7 cellular contexts compared by ENCODE assay signal in the genomic region with DNA sequence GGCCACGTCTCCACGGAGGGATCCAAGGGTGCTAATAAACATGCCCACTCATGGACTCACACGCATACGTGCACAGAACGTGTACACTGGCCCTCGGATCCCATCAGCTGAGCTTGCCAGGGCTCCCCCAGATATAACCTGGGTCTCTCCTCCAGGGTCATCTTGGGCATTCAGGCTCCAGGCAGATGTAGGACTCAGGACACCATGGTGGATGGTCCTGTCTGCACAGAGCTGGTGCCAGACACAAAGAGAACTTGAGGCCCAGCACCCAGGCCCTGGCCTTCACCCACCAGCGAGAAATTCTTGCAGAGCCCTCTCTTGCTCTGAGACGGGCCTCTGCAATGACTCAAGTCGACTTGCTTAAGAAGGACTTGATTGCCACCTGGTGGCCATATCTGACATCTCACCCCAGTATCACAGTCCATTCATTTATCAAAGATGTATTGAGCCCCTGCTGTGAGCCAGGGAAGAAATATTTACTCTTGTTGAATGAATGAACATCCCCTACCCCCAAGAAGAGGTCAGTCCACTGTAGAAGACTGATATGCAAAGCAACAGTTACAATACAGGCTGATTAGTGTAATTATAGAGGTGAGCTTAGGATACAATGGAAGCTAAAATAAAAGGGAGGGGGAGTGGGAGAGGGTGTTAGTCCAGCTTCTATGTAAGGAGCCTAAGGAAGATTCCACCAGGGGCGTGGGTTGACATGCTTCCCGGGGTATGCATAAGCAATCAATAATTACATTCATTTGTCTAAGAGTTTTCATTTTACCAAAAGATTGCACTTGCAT. TPM values are rescaled to one million over a fixed set of nuclear protein-coding genes. Genes with fewer than 3 reads are reported as not detected.
A peak's percentile ranks its signal among the peaks of the same experiment; 100 is the strongest.
DNase-seq lines count a peak whose midpoint lies in the region; ATAC-seq and TF ChIP-seq lines count a peak whose summit lies in the region.

No MANE protein-coding gene starts in this region.

- POLR2A ChIA-PET in activated CD4-positive, alpha-beta T cell treated with anti-CD3 and anti-CD28 coated beads, Interleukin-2, amount 10 ng/mL, durations not matched to agents 7 days and 5 days (lab: Charles Lee), result no interaction called here

- no peaks in the 10 kb centered on the region for H3K27me3 ChIP-seq in right lobe of liver

- H3K4me3 ChIP-seq in right lobe of liver, result no peak overlapping the region

- peaks cover 0 to 3% (median 0%) of the 10 kb centered on the region in 4 donors for H3K4me1 ChIP-seq in right lobe of liver

- H3K36me3 Mint-ChIP-seq in activated CD4-positive, alpha-beta T cell treated with anti-CD3 and anti-CD28 coated beads, Interleukin-2, amount 10 ng/mL, durations not matched to agents 7 days and 5 days (ENCODE audit: low read depth), result no peaks in the 10 kb centered on the region

- DNase-seq in NCI-H748 treated with DMSO at 0.1 percent for 48 hours (lab: John Stamatoyannopoulos, UW), result peak; percentile 64
- peak; percentile 91 for DNase-seq in activated CD4-positive, alpha-beta T cell treated with anti-CD3 and anti-CD28 coated beads, Interleukin-2, amount 10 ng/mL, durations not matched to agents 7 days and 5 days
- DNase-seq in dedifferentiated amniotic fluid mesenchymal stem cell (ENCODE audit: extremely low spot score), result peak; percentile 97
- DNase-seq in right lobe of liver, result peak; percentile 75 to 86 (median 77)
- DNase-seq in stimulated activated CD4-positive, alpha-beta T cell treated with anti-CD3 and anti-CD28 coated beads, TNF-alpha, amount 100 ng/mL, for 1 hour (ENCODE audit: low read depth in 3 of 3, low spot score in 1 of 3), result peak; percentile 52 to 60 (median 54)

- intact Hi-C loops in right lobe of liver (cut with DNase I), result no loop called here

- no peaks in the 10 kb centered on the region for H3K9me3 ChIP-seq in right lobe of liver

- H3K27ac ChIP-seq in right lobe of liver, result no peak overlapping the region

- 6% methylated on average over 6 of the region's 11 CpGs for WGBS in right lobe of liver (ENCODE audit: insufficient coverage, low coverage, low lambda C conversion rate, missing lambda C conversion rate)

- CTCF ChIA-PET in activated CD4-positive, alpha-beta T cell treated with anti-CD3 and anti-CD28 coated beads, Interleukin-2, amount 10 ng/mL, durations not matched to agents 7 days and 5 days (lab: Charles Lee), result interaction anchor here (0.6 to 2.4 kb wide), 8 partner anchors 9 to 653 kb away, joined by 3 to 9 read pairs (median 4); no protein-coding TSS in a partner anchor

- ATAC-seq in GM18502 (IDR thresholded peaks at IDR 0.05; ENCODE audit: poor library complexity, unreplicated experiment) (peak; percentile 79), HG03521 (IDR thresholded peaks at IDR 0.05; ENCODE audit: unreplicated experiment) (peak; percentile 50), right lobe of liver (peak; percentile 86 to 95 (median 92))

- no peak overlapping the region for H3K4me3 Mint-ChIP-seq in activated CD4-positive, alpha-beta T cell treated with anti-CD3 and anti-CD28 coated beads, Interleukin-2, amount 10 ng/mL, durations not matched to agents 7 days and 5 days

- no peaks in the 10 kb centered on the region for H3K36me3 ChIP-seq in right lobe of liver

- no peaks in the 10 kb centered on the region for H3K4me1 Mint-ChIP-seq in activated CD4-positive, alpha-beta T cell treated with anti-CD3 and anti-CD28 coated beads, Interleukin-2, amount 10 ng/mL, durations not matched to agents 7 days and 5 days

- H3K27ac Mint-ChIP-seq in activated CD4-positive, alpha-beta T cell treated with anti-CD3 and anti-CD28 coated beads, Interleukin-2, amount 10 ng/mL, durations not matched to agents 7 days and 5 days, result no peak overlapping the region

- H3K9me3 Mint-ChIP-seq in activated CD4-positive, alpha-beta T cell treated with anti-CD3 and anti-CD28 coated beads, Interleukin-2, amount 10 ng/mL, durations not matched to agents 7 days and 5 days, result no peaks in the 10 kb centered on the region

- peak; percentile 81 to 95 (median 84) for TF ChIP-seq CTCF in right lobe of liver (IDR thresholded peaks at IDR 0.05)

- H3K27me3 Mint-ChIP-seq in activated CD4-positive, alpha-beta T cell treated with anti-CD3 and anti-CD28 coated beads, Interleukin-2, amount 10 ng/mL, durations not matched to agents 7 days and 5 days, result peaks cover 14% of the 10 kb centered on the region

- TF ChIP-seq POLR2A in right lobe of liver (IDR thresholded peaks at IDR 0.05), result no peak

RNA-seq across cellular contexts. Expression of gene VPS8, which starts 34.2 kb away (rescaled TPM):
- 10 to 100 TPM; 63.0 to 69.3 TPM for total RNA-seq in activated CD4-positive, alpha-beta T cell treated with anti-CD3 and anti-CD28 coated beads, Interleukin-2, amount 10 ng/mL, durations not matched to agents 7 days and 5 days
- total RNA-seq in right lobe of liver, result 10 to 100 TPM; 20.4 to 24.5 (median 21.3) TPM
